ENCODE assay signal across 8 cellular contexts in genomic region chr14:100108042-100108825, GRCh38. TPM values are rescaled to one million over a fixed set of nuclear protein-coding genes. Genes with fewer than 3 reads are reported as not detected.
DNase-seq lines count a peak whose midpoint lies in the region; ATAC-seq and TF ChIP-seq lines count a peak whose summit lies in the region.

No MANE protein-coding gene starts in this region.

- H3K27ac Mint-ChIP-seq in CD4-positive, alpha-beta memory T cell = peak overlapping the region; percentile 95 to 98 (median 96)
- H3K27ac Mint-ChIP-seq in neural crest cell (ENCODE audit: unreplicated experiment) = peak overlapping the region; percentile 63

- H3K4me1 Mint-ChIP-seq in CD4-positive, alpha-beta memory T cell = peaks cover 64 to 83% (median 71%) of the 10 kb centered on the region in 4 donors
- peaks cover 31% of the 10 kb centered on the region for H3K4me1 Mint-ChIP-seq in neural crest cell

- H3K4me1 ChIP-seq in CD4-positive, alpha-beta memory T cell (ENCODE audit: insufficient read depth, low read length) = peaks cover 75% of the 10 kb centered on the region
- H3K4me1 ChIP-seq in subcutaneous abdominal adipose tissue (ENCODE audit: control insufficient read depth in 5 of 5, insufficient read depth in 5 of 5, low read length in 5 of 5) = peaks cover 7 to 54% (median 41%) of the 10 kb centered on the region in 5 donors

- H3K36me3 Mint-ChIP-seq in CD4-positive, alpha-beta memory T cell = peaks cover 60 to 90% of the 10 kb centered on the region in 2 donors
- peaks cover 4% of the 10 kb centered on the region for H3K36me3 Mint-ChIP-seq in neural crest cell (ENCODE audit: low read depth)

- peak; percentile 93 for TF ChIP-seq CTCF in neural crest cell (conservative IDR thresholded peaks at IDR 0.05)

- no peak overlapping the region for H3K4me3 ChIP-seq in CD4-positive, alpha-beta memory T cell (ENCODE audit: low read length in 2 of 2)
- H3K4me3 ChIP-seq in subcutaneous abdominal adipose tissue (ENCODE audit: low read depth in 1 of 5, low read length in 5 of 5) = no peak overlapping the region

- CTCF ChIA-PET in CD4-positive, alpha-beta memory T cell (lab: Charles Lee; ENCODE audit: partially characterized antibody) = interaction anchor here (0.7 to 49.4 kb wide), 20 partner anchors 9 to 126 kb away, joined by 3 to 1350 read pairs (median 6); partner anchors contain the start of gene EVL

- peak overlapping the region in 1 of 5 donors; percentile 44 for H3K9ac ChIP-seq in subcutaneous abdominal adipose tissue (ENCODE audit: low read length in 5 of 5)

- H3K36me3 ChIP-seq in CD4-positive, alpha-beta memory T cell (ENCODE audit: insufficient read depth, low read length) = peaks cover 82% of the 10 kb centered on the region
- peaks cover 0 to 20% (median 0%) of the 10 kb centered on the region in 5 donors for H3K36me3 ChIP-seq in subcutaneous abdominal adipose tissue (ENCODE audit: control insufficient read depth in 5 of 5, insufficient read depth in 5 of 5, low read length in 5 of 5)

- ATAC-seq in GM19468 (IDR thresholded peaks at IDR 0.05; ENCODE audit: extremely low read depth, unreplicated experiment) = peak; percentile 42

- no peaks in the 10 kb centered on the region for H3K9me3 Mint-ChIP-seq in CD4-positive, alpha-beta memory T cell
- no peaks in the 10 kb centered on the region for H3K9me3 Mint-ChIP-seq in neural crest cell

- POLR2A ChIA-PET in CD4-positive, alpha-beta memory T cell (lab: Charles Lee; ENCODE audit: partially characterized antibody) = interaction anchor here (1.2 to 34.5 kb wide), 12 partner anchors 8 to 133 kb away, joined by 3 to 941 read pairs (median 4); partner anchors contain the start of gene EVL

- no peaks in the 10 kb centered on the region for H3K27me3 Mint-ChIP-seq in CD4-positive, alpha-beta memory T cell
- H3K27me3 Mint-ChIP-seq in neural crest cell (ENCODE audit: low read depth) = no peaks in the 10 kb centered on the region

- peak overlapping the region; percentile 24 to 79 (median 60) for H3K4me3 Mint-ChIP-seq in CD4-positive, alpha-beta memory T cell
- no peak overlapping the region for H3K4me3 Mint-ChIP-seq in neural crest cell

- peak overlapping the region; percentile 67 for H3K27ac ChIP-seq in CD4-positive, alpha-beta memory T cell (ENCODE audit: low read depth, low read length)
- H3K27ac ChIP-seq in subcutaneous abdominal adipose tissue (ENCODE audit: low read depth, low read length) = peak overlapping the region; percentile 7

- H3K9me3 ChIP-seq in CD4-positive, alpha-beta memory T cell (ENCODE audit: control insufficient read depth in 1 of 2, low read length in 2 of 2) = no peaks in the 10 kb centered on the region
- H3K9me3 ChIP-seq in subcutaneous abdominal adipose tissue (ENCODE audit: control insufficient read depth in 5 of 5, low read length in 5 of 5) = no peaks in the 10 kb centered on the region

- intact Hi-C loops in CD4-positive, alpha-beta memory T cell (cut with micrococcal nuclease) = loop anchor here (1.0 kb wide), 5 partner anchors 32 to 126 kb away; no protein-coding TSS in a partner anchor

- no peaks in the 10 kb centered on the region for H3K27me3 ChIP-seq in CD4-positive, alpha-beta memory T cell (ENCODE audit: insufficient read depth, low read length)
- no peaks in the 10 kb centered on the region for H3K27me3 ChIP-seq in subcutaneous abdominal adipose tissue (ENCODE audit: control insufficient read depth in 5 of 5, insufficient read depth in 4 of 5, low read length in 5 of 5)

- DNase-seq in CD4-positive, alpha-beta memory T cell = peak; percentile 78 to 87 (median 83)
- DNase-seq in HuH-7 (ENCODE audit: low spot score) = peak; percentile 85
- peak; percentile 18 for DNase-seq in OCI-M2 (lab: John Stamatoyannopoulos, UW; ENCODE audit: unreplicated experiment)
- peak; percentile 94 to 95 for DNase-seq in activated T-cell treated with anti-CD3 and anti-CD28 coated beads, Interleukin-2, amount 50 U/mL, for 48 hours
- DNase-seq in fibroblast of gingiva (ENCODE audit: low read depth) = peak; percentile 58
- peak; percentile 90 for DNase-seq in neural crest cell (ENCODE audit: low read depth, low spot score)

RNA-seq across cellular contexts. Expression of gene EVL, which starts 43.0 kb away (rescaled TPM):
- total RNA-seq in CD4-positive, alpha-beta memory T cell = 1,000 to 10,000 TPM; 1,287 to 1,352 TPM
- 100 to 1,000 TPM in 1 of 2 donors, 10 to 100 TPM in 1; 81.8 to 147 TPM for polyA plus RNA-seq in CD4-positive, alpha-beta memory T cell
- total RNA-seq in neural crest cell = 197 and 218 TPM in 2 replicates

RNA-seq across cellular contexts. Expression of gene DEGS2, which starts 51.2 kb away (rescaled TPM):
- total RNA-seq in CD4-positive, alpha-beta memory T cell = under 1 TPM in 1 of 2 experiments, not detected in 1; 0.14 TPM
- polyA plus RNA-seq in CD4-positive, alpha-beta memory T cell = under 1 TPM in 1 of 2 donors, not detected in 1; 0.81 TPM
- total RNA-seq in neural crest cell = 0.11 TPM in 1 of 2 replicates, not detected in the other

Comparison
In these comparisons a context has a peak if more than half of its experiments do, and no peak if none do; other contexts are left out.
1. DNase-seq: peak in every context shown above with its lines; median percentile 94 in activated T-cell treated with anti-CD3 and anti-CD28 coated beads, Interleukin-2, amount 50 U/mL, for 48 hours; 90 in neural crest cell; 85 in HuH-7; 83 in CD4-positive, alpha-beta memory T cell; 58 in fibroblast of gingiva; 18 in OCI-M2.